In the genomic region with DNA sequence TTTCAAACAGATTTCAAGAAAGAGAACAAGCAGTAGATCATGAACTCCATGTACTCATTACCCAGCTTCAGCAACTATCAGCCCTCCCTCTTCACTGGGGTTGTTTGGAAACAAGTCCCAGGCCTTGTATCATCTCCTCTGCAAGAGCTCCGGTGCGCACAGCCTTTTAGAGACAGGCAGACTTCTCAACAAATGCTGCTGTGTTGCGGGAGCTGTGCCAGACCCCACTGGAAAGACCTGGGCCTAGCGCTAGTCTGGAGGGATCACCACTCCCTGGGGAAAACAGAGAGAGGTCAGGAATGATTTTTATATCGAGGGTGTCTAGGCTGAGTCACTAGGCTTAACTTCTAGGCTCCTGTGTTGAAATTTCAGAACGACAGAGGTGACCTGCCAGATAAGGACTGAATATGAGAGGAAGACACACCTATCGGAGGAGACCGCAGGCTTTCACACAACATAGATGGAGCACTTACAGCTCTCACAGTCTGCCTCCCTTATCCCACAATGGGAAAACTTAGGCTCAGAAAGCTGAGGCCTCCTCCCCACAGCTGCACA, we compare ENCODE assay signal across 1 cellular context.
TF ChIP-seq lines count a peak whose summit lies in the region.

No MANE protein-coding gene starts in this region.

TF ChIP-seq in WTC11, 78 proteins besides CTCF, POLR2A, EP300 and RAD21 (continued from another document):
- no peak for TF ChIP-seq MXD4 (CRISPR knock-in tag; IDR thresholded peaks at IDR 0.05; ENCODE audit: borderline replicate concordance)
- TF ChIP-seq CBFB (CRISPR knock-in tag; IDR thresholded peaks at IDR 0.05; ENCODE audit: low read depth), result no peak
- TF ChIP-seq, protein P1, sequence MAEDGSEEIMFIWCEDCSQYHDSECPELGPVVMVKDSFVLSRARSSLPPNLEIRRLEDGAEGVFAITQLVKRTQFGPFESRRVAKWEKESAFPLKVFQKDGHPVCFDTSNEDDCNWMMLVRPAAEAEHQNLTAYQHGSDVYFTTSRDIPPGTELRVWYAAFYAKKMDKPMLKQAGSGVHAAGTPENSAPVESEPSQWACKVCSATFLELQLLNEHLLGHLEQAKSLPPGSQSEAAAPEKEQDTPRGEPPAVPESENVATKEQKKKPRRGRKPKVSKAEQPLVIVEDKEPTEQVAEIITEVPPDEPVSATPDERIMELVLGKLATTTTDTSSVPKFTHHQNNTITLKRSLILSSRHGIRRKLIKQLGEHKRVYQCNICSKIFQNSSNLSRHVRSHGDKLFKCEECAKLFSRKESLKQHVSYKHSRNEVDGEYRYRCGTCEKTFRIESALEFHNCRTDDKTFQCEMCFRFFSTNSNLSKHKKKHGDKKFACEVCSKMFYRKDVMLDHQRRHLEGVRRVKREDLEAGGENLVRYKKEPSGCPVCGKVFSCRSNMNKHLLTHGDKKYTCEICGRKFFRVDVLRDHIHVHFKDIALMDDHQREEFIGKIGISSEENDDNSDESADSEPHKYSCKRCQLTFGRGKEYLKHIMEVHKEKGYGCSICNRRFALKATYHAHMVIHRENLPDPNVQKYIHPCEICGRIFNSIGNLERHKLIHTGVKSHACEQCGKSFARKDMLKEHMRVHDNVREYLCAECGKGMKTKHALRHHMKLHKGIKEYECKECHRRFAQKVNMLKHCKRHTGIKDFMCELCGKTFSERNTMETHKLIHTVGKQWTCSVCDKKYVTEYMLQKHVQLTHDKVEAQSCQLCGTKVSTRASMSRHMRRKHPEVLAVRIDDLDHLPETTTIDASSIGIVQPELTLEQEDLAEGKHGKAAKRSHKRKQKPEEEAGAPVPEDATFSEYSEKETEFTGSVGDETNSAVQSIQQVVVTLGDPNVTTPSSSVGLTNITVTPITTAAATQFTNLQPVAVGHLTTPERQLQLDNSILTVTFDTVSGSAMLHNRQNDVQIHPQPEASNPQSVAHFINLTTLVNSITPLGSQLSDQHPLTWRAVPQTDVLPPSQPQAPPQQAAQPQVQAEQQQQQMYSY (CRISPR knock-in tag; IDR thresholded peaks at IDR 0.05), result no peak
- TF ChIP-seq ZNF671 (CRISPR knock-in tag; IDR thresholded peaks at IDR 0.05), result no peak
- TF ChIP-seq, protein P2, sequence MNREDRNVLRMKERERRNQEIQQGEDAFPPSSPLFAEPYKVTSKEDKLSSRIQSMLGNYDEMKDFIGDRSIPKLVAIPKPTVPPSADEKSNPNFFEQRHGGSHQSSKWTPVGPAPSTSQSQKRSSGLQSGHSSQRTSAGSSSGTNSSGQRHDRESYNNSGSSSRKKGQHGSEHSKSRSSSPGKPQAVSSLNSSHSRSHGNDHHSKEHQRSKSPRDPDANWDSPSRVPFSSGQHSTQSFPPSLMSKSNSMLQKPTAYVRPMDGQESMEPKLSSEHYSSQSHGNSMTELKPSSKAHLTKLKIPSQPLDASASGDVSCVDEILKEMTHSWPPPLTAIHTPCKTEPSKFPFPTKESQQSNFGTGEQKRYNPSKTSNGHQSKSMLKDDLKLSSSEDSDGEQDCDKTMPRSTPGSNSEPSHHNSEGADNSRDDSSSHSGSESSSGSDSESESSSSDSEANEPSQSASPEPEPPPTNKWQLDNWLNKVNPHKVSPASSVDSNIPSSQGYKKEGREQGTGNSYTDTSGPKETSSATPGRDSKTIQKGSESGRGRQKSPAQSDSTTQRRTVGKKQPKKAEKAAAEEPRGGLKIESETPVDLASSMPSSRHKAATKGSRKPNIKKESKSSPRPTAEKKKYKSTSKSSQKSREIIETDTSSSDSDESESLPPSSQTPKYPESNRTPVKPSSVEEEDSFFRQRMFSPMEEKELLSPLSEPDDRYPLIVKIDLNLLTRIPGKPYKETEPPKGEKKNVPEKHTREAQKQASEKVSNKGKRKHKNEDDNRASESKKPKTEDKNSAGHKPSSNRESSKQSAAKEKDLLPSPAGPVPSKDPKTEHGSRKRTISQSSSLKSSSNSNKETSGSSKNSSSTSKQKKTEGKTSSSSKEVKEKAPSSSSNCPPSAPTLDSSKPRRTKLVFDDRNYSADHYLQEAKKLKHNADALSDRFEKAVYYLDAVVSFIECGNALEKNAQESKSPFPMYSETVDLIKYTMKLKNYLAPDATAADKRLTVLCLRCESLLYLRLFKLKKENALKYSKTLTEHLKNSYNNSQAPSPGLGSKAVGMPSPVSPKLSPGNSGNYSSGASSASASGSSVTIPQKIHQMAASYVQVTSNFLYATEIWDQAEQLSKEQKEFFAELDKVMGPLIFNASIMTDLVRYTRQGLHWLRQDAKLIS (CRISPR knock-in tag; IDR thresholded peaks at IDR 0.05; ENCODE audit: borderline replicate concordance), result no peak
- TF ChIP-seq, protein P3, sequence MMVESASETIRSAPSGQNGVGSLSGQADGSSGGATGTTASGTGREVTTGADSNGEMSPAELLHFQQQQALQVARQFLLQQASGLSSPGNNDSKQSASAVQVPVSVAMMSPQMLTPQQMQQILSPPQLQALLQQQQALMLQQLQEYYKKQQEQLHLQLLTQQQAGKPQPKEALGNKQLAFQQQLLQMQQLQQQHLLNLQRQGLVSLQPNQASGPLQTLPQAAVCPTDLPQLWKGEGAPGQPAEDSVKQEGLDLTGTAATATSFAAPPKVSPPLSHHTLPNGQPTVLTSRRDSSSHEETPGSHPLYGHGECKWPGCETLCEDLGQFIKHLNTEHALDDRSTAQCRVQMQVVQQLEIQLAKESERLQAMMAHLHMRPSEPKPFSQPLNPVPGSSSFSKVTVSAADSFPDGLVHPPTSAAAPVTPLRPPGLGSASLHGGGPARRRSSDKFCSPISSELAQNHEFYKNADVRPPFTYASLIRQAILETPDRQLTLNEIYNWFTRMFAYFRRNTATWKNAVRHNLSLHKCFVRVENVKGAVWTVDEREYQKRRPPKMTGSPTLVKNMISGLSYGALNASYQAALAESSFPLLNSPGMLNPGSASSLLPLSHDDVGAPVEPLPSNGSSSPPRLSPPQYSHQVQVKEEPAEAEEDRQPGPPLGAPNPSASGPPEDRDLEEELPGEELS (CRISPR knock-in tag; IDR thresholded peaks at IDR 0.05), result no peak
- TF ChIP-seq, protein P4, sequence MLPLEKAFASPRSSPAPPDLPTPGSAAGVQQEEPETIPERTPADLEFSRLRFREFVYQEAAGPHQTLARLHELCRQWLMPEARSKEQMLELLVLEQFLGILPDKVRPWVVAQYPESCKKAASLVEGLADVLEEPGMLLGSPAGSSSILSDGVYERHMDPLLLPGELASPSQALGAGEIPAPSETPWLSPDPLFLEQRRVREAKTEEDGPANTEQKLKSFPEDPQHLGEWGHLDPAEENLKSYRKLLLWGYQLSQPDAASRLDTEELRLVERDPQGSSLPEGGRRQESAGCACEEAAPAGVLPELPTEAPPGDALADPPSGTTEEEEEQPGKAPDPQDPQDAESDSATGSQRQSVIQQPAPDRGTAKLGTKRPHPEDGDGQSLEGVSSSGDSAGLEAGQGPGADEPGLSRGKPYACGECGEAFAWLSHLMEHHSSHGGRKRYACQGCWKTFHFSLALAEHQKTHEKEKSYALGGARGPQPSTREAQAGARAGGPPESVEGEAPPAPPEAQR (CRISPR knock-in tag; IDR thresholded peaks at IDR 0.05), result no peak
- TF ChIP-seq IRF2 (CRISPR knock-in tag; IDR thresholded peaks at IDR 0.05; ENCODE audit: borderline replicate concordance, low read depth), result no peak
- no peak for TF ChIP-seq ZNF263 (CRISPR knock-in tag; IDR thresholded peaks at IDR 0.05; ENCODE audit: low read depth)
- no peak for TF ChIP-seq PRRX2 (CRISPR knock-in tag; IDR thresholded peaks at IDR 0.05)
- no peak for TF ChIP-seq ZBTB21 (CRISPR knock-in tag; IDR thresholded peaks at IDR 0.05; ENCODE audit: borderline replicate concordance)
- TF ChIP-seq ZNF219 (CRISPR knock-in tag; IDR thresholded peaks at IDR 0.05; ENCODE audit: borderline replicate concordance), result no peak
- TF ChIP-seq, protein P5, sequence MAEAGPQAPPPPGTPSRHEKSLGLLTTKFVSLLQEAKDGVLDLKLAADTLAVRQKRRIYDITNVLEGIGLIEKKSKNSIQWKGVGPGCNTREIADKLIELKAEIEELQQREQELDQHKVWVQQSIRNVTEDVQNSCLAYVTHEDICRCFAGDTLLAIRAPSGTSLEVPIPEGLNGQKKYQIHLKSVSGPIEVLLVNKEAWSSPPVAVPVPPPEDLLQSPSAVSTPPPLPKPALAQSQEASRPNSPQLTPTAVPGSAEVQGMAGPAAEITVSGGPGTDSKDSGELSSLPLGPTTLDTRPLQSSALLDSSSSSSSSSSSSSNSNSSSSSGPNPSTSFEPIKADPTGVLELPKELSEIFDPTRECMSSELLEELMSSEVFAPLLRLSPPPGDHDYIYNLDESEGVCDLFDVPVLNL (CRISPR knock-in tag; IDR thresholded peaks at IDR 0.05; ENCODE audit: borderline replicate concordance, low read depth), result no peak
- TF ChIP-seq NFATC4 (CRISPR knock-in tag; IDR thresholded peaks at IDR 0.05), result no peak
- no peak for TF ChIP-seq RELA (CRISPR knock-in tag; IDR thresholded peaks at IDR 0.05; ENCODE audit: borderline replicate concordance)
